In genomic region chr5:34959323-34959722, GRCh38 we compare ENCODE assay signal across 8 cellular contexts. TPM values are rescaled to one million over a fixed set of nuclear protein-coding genes. Genes with fewer than 3 reads are reported as not detected.
A peak's percentile ranks its signal among the peaks of the same experiment; 100 is the strongest.
DNase-seq lines count a peak whose midpoint lies in the region; ATAC-seq and TF ChIP-seq lines count a peak whose summit lies in the region.

No MANE protein-coding gene starts in this region.

- no peaks in the 10 kb centered on the region for H3K4me1 ChIP-seq in suprapubic skin

- no peak for TF ChIP-seq CTCF in suprapubic skin (IDR thresholded peaks at IDR 0.05)

- peak; percentile 83 for ATAC-seq in HG02840 (IDR thresholded peaks at IDR 0.05; ENCODE audit: low FRiP score, unreplicated experiment)

- peak overlapping the region; percentile 1 for H3K27ac Mint-ChIP-seq in activated naive CD4-positive, alpha-beta T cell treated with anti-CD3 and anti-CD28 coated beads, Interleukin-2, amount 10 ng/mL, durations not matched to agents 7 days and 5 days
- peak overlapping the region; percentile 6 for H3K27ac Mint-ChIP-seq in T-helper 2 cell treated with Interferon-gamma antibody and Interleukin-4, amounts not matched to agents 5 μg/mL and 100 μg/mL, for 36 hours

- H3K27me3 Mint-ChIP-seq in activated naive CD4-positive, alpha-beta T cell treated with anti-CD3 and anti-CD28 coated beads, Interleukin-2, amount 10 ng/mL, durations not matched to agents 7 days and 5 days, result no peaks in the 10 kb centered on the region
- H3K27me3 Mint-ChIP-seq in T-helper 2 cell treated with Interferon-gamma antibody and Interleukin-4, amounts not matched to agents 5 μg/mL and 100 μg/mL, for 36 hours (ENCODE audit: low read depth), result no peaks in the 10 kb centered on the region

- no peak for TF ChIP-seq POLR2A in suprapubic skin (IDR thresholded peaks at IDR 0.05)

- 83% methylated on average over 1 of the region's 1 CpG for WGBS in suprapubic skin

- H3K4me3 ChIP-seq in skeletal muscle cell (ENCODE audit: low read depth, low read length) (no peak overlapping the region), suprapubic skin (no peak overlapping the region)

- peaks cover 14% of the 10 kb centered on the region for H3K36me3 ChIP-seq in suprapubic skin

- H3K4me1 Mint-ChIP-seq in activated naive CD4-positive, alpha-beta T cell treated with anti-CD3 and anti-CD28 coated beads, Interleukin-2, amount 10 ng/mL, durations not matched to agents 7 days and 5 days, result peaks cover 26% of the 10 kb centered on the region
- H3K4me1 Mint-ChIP-seq in T-helper 2 cell treated with Interferon-gamma antibody and Interleukin-4, amounts not matched to agents 5 μg/mL and 100 μg/mL, for 36 hours (ENCODE audit: low read depth), result peaks cover 16% of the 10 kb centered on the region

- TF ChIP-seq EP300 in suprapubic skin (IDR thresholded peaks at IDR 0.05), result no peak

- no peaks in the 10 kb centered on the region for H3K27me3 ChIP-seq in suprapubic skin

- no peaks in the 10 kb centered on the region for H3K9me3 Mint-ChIP-seq in activated naive CD4-positive, alpha-beta T cell treated with anti-CD3 and anti-CD28 coated beads, Interleukin-2, amount 10 ng/mL, durations not matched to agents 7 days and 5 days
- H3K9me3 Mint-ChIP-seq in T-helper 2 cell treated with Interferon-gamma antibody and Interleukin-4, amounts not matched to agents 5 μg/mL and 100 μg/mL, for 36 hours, result no peaks in the 10 kb centered on the region

- no peak overlapping the region for H3K27ac ChIP-seq in suprapubic skin

- no peak for DNase-seq in activated naive CD4-positive, alpha-beta T cell treated with anti-CD3 and anti-CD28 coated beads, Interleukin-2, amount 10 ng/mL, durations not matched to agents 7 days and 5 days
- no peak for DNase-seq in activated naive CD4-positive, alpha-beta T cell (lab: John Stamatoyannopoulos, UW)
- peak; percentile 6 for DNase-seq in T-helper 2 cell treated with Interferon-gamma antibody and Interleukin-4, amounts not matched to agents 5 μg/mL and 100 μg/mL, for 36 hours (ENCODE audit: low spot score)
- DNase-seq in skeletal muscle cell (ENCODE audit: low read depth) (peak; percentile 33), suprapubic skin (ENCODE audit: low spot score in 2 of 2) (no peak), cortex of kidney (lab: John Stamatoyannopoulos, UW) (no peak), NCI-H510A treated with DMSO at 0.1 percent for 48 hours (lab: John Stamatoyannopoulos, UW) (no peak)

- no peaks in the 10 kb centered on the region for H3K9me3 ChIP-seq in suprapubic skin

- H3K36me3 Mint-ChIP-seq in activated naive CD4-positive, alpha-beta T cell treated with anti-CD3 and anti-CD28 coated beads, Interleukin-2, amount 10 ng/mL, durations not matched to agents 7 days and 5 days, result peaks cover 15% of the 10 kb centered on the region
- H3K36me3 Mint-ChIP-seq in T-helper 2 cell treated with Interferon-gamma antibody and Interleukin-4, amounts not matched to agents 5 μg/mL and 100 μg/mL, for 36 hours (ENCODE audit: low read depth), result peaks cover 17% of the 10 kb centered on the region

- H3K4me3 Mint-ChIP-seq in activated naive CD4-positive, alpha-beta T cell treated with anti-CD3 and anti-CD28 coated beads, Interleukin-2, amount 10 ng/mL, durations not matched to agents 7 days and 5 days, result no peak overlapping the region
- H3K4me3 Mint-ChIP-seq in T-helper 2 cell treated with Interferon-gamma antibody and Interleukin-4, amounts not matched to agents 5 μg/mL and 100 μg/mL, for 36 hours, result no peak overlapping the region

- CTCF ChIA-PET in activated naive CD4-positive, alpha-beta T cell treated with anti-CD3 and anti-CD28 coated beads, Interleukin-2, amount 10 ng/mL, durations not matched to agents 7 days and 5 days (lab: Charles Lee), result interaction anchor here (0.6 to 3.9 kb wide), 4 partner anchors 18 to 436 kb away, joined by 3 to 27 read pairs (median 4); no protein-coding TSS in a partner anchor

RNA-seq across cellular contexts. Expression of gene DNAJC21, which starts 30.0 kb away (rescaled TPM):
- total RNA-seq in suprapubic skin, result 10 to 100 TPM; 19.1 to 40.6 (median 25.8) TPM

RNA-seq across cellular contexts. Expression of gene BRIX1, which starts 43.8 kb away (rescaled TPM):
- total RNA-seq in suprapubic skin, result 10 to 100 TPM; 21.9 to 33.3 (median 29.8) TPM

RNA-seq across cellular contexts. Expression of gene RAD1, which starts 44.0 kb away (rescaled TPM):
- total RNA-seq in suprapubic skin, result 10 to 100 TPM; 11.4 to 29.9 (median 17.7) TPM

Comparison
In these comparisons a context has a peak if more than half of its experiments do, and no peak if none do; other contexts are left out.
1. DNase-seq: peak in T-helper 2 cell treated with Interferon-gamma antibody and Interleukin-4, amounts not matched to agents 5 μg/mL and 100 μg/mL, for 36 hours (single experiment) and skeletal muscle cell (single experiment); none in activated naive CD4-positive, alpha-beta T cell treated with anti-CD3 and anti-CD28 coated beads, Interleukin-2, amount 10 ng/mL, durations not matched to agents 7 days and 5 days (single experiment), activated naive CD4-positive, alpha-beta T cell (0 of 4), suprapubic skin (0 of 2), cortex of kidney (single experiment) and NCI-H510A treated with DMSO at 0.1 percent for 48 hours (single experiment).